In genomic region chr6:30013296-30013922, GRCh38 we compare ENCODE assay signal across 8 cellular contexts. TPM values are rescaled to one million over a fixed set of nuclear protein-coding genes. Genes with fewer than 3 reads are reported as not detected.
DNase-seq lines count a peak whose midpoint lies in the region; ATAC-seq and TF ChIP-seq lines count a peak whose summit lies in the region.

No MANE protein-coding gene starts in this region.

- no peak for DNase-seq in GM06990 (ENCODE audit: extremely low read depth, insufficient read length)
- DNase-seq in MM.1S = no peak
- DNase-seq in activated T-cell treated with anti-CD3 and anti-CD28 coated beads, Interleukin-2, amount 50 U/mL, for 4 hours = peak; percentile 13
- DNase-seq in hepatic stellate cell (ENCODE audit: low spot score) = peak; percentile 22
- DNase-seq in stimulated activated CD8-positive, alpha-beta memory T cell treated with anti-CD3 and anti-CD28 coated beads, Interleukin-4, amount 100 ng/mL, for 48 hours = peak; percentile 73
- DNase-seq in HPDE6-E6E7 (ENCODE audit: extremely low spot score) = no peak
- no peak for DNase-seq in ACHN

- no peaks in the 10 kb centered on the region for H3K9me3 Mint-ChIP-seq in activated T-cell treated with anti-CD3 and anti-CD28 coated beads, Interleukin-2, amount 50 U/mL, for 4 hours

- H4K20me1 ChIP-seq in MM.1S (ENCODE audit: insufficient read depth, low read length) = no peaks in the 10 kb centered on the region

- no peak overlapping the region for H3K27ac ChIP-seq in MM.1S (ENCODE audit: low read length)

- in situ Hi-C loops in ACHN (cut with HindIII; ENCODE audit: low pct_ligation_motif_present, low pct_unique_long_range_greater_than_20kb, low sequenced_read_pairs) = no loop called here

- H3K36me3 Mint-ChIP-seq in activated T-cell treated with anti-CD3 and anti-CD28 coated beads, Interleukin-2, amount 50 U/mL, for 4 hours (ENCODE audit: insufficient read depth) = peaks cover 22% of the 10 kb centered on the region

- H3K79me2 ChIP-seq in MM.1S (ENCODE audit: low read length) = no peaks in the 10 kb centered on the region

- H3K27me3 Mint-ChIP-seq in activated T-cell treated with anti-CD3 and anti-CD28 coated beads, Interleukin-2, amount 50 U/mL, for 4 hours (ENCODE audit: low read depth) = peaks cover 14% of the 10 kb centered on the region

- ATAC-seq in activated T-cell treated with anti-CD3 and anti-CD28 coated beads, Interleukin-2, amount 50 U/mL, for 4 hours = peak in 1 of 2 donors; percentile 43
- no peak for ATAC-seq in HG02610 (IDR thresholded peaks at IDR 0.05; ENCODE audit: unreplicated experiment)

- H3K27me3 ChIP-seq in GM06990 (replicated peaks; ENCODE audit: control insufficient read depth, insufficient read depth, low read length) = no peaks in the 10 kb centered on the region
- H3K27me3 ChIP-seq in MM.1S (replicated peaks; ENCODE audit: insufficient read depth, low read length) = no peaks in the 10 kb centered on the region

- H3F3A ChIP-seq in MM.1S (ENCODE audit: insufficient read depth, low read length) = no peaks in the 10 kb centered on the region

- H3K9ac ChIP-seq in MM.1S (ENCODE audit: low read length) = no peak overlapping the region

- H3K36me3 ChIP-seq in GM06990 (ENCODE audit: control insufficient read depth, insufficient read depth, low read length) (no peaks in the 10 kb centered on the region; the same call in none of the 2 replicates), MM.1S (replicated peaks; ENCODE audit: insufficient read depth, low read length) (no peaks in the 10 kb centered on the region)

- H2AFZ ChIP-seq in MM.1S (ENCODE audit: low read length) = no peak overlapping the region

- no peak overlapping the region for H3K4me3 ChIP-seq in GM06990 (replicated peaks; ENCODE audit: low read depth, low read length)
- no peak overlapping the region for H3K4me3 ChIP-seq in MM.1S (ENCODE audit: low read length)

- H3K4me1 Mint-ChIP-seq in activated T-cell treated with anti-CD3 and anti-CD28 coated beads, Interleukin-2, amount 50 U/mL, for 4 hours (ENCODE audit: low read depth) = no peaks in the 10 kb centered on the region

- peak; percentile 86 for TF ChIP-seq CTCF in GM06990 (IDR thresholded peaks at IDR 0.05; ENCODE audit: insufficient read depth, low read length, poor library complexity, severe bottlenecking)
- TF ChIP-seq CTCF in MM.1S (IDR thresholded peaks at IDR 0.05; ENCODE audit: low read length) = peak; percentile 89

- H3K4me1 ChIP-seq in MM.1S (ENCODE audit: low read length) = no peaks in the 10 kb centered on the region

- H3K4me2 ChIP-seq in MM.1S (ENCODE audit: low read depth, low read length) = no peak overlapping the region

- no peaks in the 10 kb centered on the region for H3K9me3 ChIP-seq in MM.1S (replicated peaks; ENCODE audit: insufficient read depth, low read length)

- no peaks in the 10 kb centered on the region for H3K9me2 ChIP-seq in MM.1S (replicated peaks; ENCODE audit: insufficient read depth, low read length)

- H3K4me3 Mint-ChIP-seq in activated T-cell treated with anti-CD3 and anti-CD28 coated beads, Interleukin-2, amount 50 U/mL, for 4 hours = no peak overlapping the region

RNA-seq across cellular contexts. Expression of gene POLR1H, which starts 47.7 kb away (rescaled TPM):
- total RNA-seq in activated T-cell treated with anti-CD3 and anti-CD28 coated beads, Interleukin-2, amount 50 U/mL, for 4 hours = 10 to 100 TPM; 80.6 to 86.6 (median 84.8) TPM

RNA-seq across cellular contexts. Expression of gene PPP1R11, which starts 53.6 kb away (rescaled TPM):
- 10 to 100 TPM; 71.9 to 81.6 (median 80.5) TPM for total RNA-seq in activated T-cell treated with anti-CD3 and anti-CD28 coated beads, Interleukin-2, amount 50 U/mL, for 4 hours

Comparison
In these comparisons a context has a peak if more than half of its experiments do, and no peak if none do; other contexts are left out.
1. DNase-seq: peak in activated T-cell treated with anti-CD3 and anti-CD28 coated beads, Interleukin-2, amount 50 U/mL, for 4 hours (single experiment), hepatic stellate cell (single experiment) and stimulated activated CD8-positive, alpha-beta memory T cell treated with anti-CD3 and anti-CD28 coated beads, Interleukin-4, amount 100 ng/mL, for 48 hours (single experiment); none in GM06990 (single experiment), MM.1S (single experiment), HPDE6-E6E7 (single experiment) and ACHN (single experiment).